In the genomic region with DNA sequence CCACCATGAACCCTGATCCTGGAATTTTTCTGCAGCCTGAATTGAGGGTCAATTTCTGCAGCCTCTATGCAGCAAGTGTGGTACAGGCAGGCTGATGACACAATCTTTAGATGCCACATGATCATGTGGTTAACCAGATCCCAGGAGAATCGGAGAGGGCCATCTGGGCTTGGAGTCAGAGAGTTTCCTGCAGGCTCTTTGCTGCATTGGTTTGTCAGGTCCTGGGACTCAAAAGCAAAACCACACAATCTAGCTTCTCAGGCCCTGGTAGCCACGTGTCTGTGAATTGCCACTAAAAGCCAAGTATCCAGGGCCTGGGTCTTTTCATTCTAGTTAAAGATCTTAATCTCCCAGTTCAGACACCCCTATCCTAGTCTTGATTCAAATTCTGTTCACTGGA, we compare ENCODE assay signal across 11 cellular contexts.
DNase-seq lines count a peak whose midpoint lies in the region; ATAC-seq and TF ChIP-seq lines count a peak whose summit lies in the region.
"Had no signal": no experiment of that assay in that cellular context is flagged by ENCODE, and none has a peak within 500 bp of the region (broad histone marks: within the 10 kb centered on the region; RNA-seq: fewer than 3 reads in every experiment).

No MANE protein-coding gene starts in this region.

- in situ Hi-C loops in astrocyte of the cerebellum (cut with HindIII; ENCODE audit: low sequenced_read_pairs), result no loop called here

- H3K27ac Mint-ChIP-seq in activated T-cell treated with anti-CD3 and anti-CD28 coated beads, Interleukin-2, amount 50 U/mL, for 72 hours, result no peak overlapping the region

- no peak overlapping the region for H3K4me3 Mint-ChIP-seq in activated T-cell treated with anti-CD3 and anti-CD28 coated beads, Interleukin-2, amount 50 U/mL, for 72 hours

- H3K4me1 Mint-ChIP-seq in activated T-cell treated with anti-CD3 and anti-CD28 coated beads, Interleukin-2, amount 50 U/mL, for 72 hours (ENCODE audit: low read depth), result peaks cover 21% of the 10 kb centered on the region

- TF ChIP-seq CTCF in HL-60 (IDR thresholded peaks at IDR 0.05; ENCODE audit: insufficient read depth, low read length) (no peak), astrocyte of the cerebellum (IDR thresholded peaks at IDR 0.05; ENCODE audit: low read depth, low read length, missing control alignments) (no peak)

- no peaks in the 10 kb centered on the region for H3K9me3 Mint-ChIP-seq in activated T-cell treated with anti-CD3 and anti-CD28 coated beads, Interleukin-2, amount 50 U/mL, for 72 hours

- no peaks in the 10 kb centered on the region for H3K27me3 ChIP-seq in HL-60 (ENCODE audit: insufficient read depth, poor library complexity, severe bottlenecking)
- H3K27me3 ChIP-seq: tibial nerve had no signal

- no peak overlapping the region for H3K27ac ChIP-seq in HL-60 (replicated peaks)

- no peak for ATAC-seq in activated T-cell treated with anti-CD3 and anti-CD28 coated beads, Interleukin-2, amount 50 U/mL, for 72 hours (replicated peaks in 1 of 2)
- no peak for ATAC-seq in HG02870 (IDR thresholded peaks at IDR 0.05; ENCODE audit: unreplicated experiment)
- ATAC-seq: GM12878 had no signal

- H3K36me3 Mint-ChIP-seq in activated T-cell treated with anti-CD3 and anti-CD28 coated beads, Interleukin-2, amount 50 U/mL, for 72 hours (ENCODE audit: insufficient read depth in 2 of 2), result no peaks in the 10 kb centered on the region

- peak; percentile 12 to 75 for DNase-seq in HL-60 (ENCODE audit: low read depth in 1 of 2, low spot score in 1 of 2)
- peak; percentile 68 to 87 for DNase-seq in NCI-H524 (lab: John Stamatoyannopoulos, UW)
- DNase-seq in astrocyte of the cerebellum (ENCODE audit: low read depth), result peak; percentile 38
- peak; percentile 60 for DNase-seq in renal cortical epithelial cell (ENCODE audit: low read depth)
- no peak for DNase-seq in activated T-cell treated with anti-CD3 and anti-CD28 coated beads, Interleukin-2, amount 50 U/mL, for 72 hours
- DNase-seq in NCI-H1105 treated with DMSO at 0.1 percent for 48 hours (lab: John Stamatoyannopoulos, UW), result no peak
- DNase-seq: activated CD4-positive, alpha-beta T cell treated with anti-CD3 and anti-CD28 coated beads for 48 hours; NCI-H748 treated with DMSO at 0.1 percent for 48 hours had no signal

- H3K27me3 Mint-ChIP-seq in activated T-cell treated with anti-CD3 and anti-CD28 coated beads, Interleukin-2, amount 50 U/mL, for 72 hours (ENCODE audit: low read depth), result no peaks in the 10 kb centered on the region

- H3K4me3 ChIP-seq in HL-60 (replicated peaks; ENCODE audit: insufficient read depth, low read length) (no peak overlapping the region), astrocyte of the cerebellum (ENCODE audit: low read depth, low read length) (no peak overlapping the region)
- H3K4me3 ChIP-seq: GM12878, tibial nerve had no signal

Comparison
In these comparisons a context has a peak if more than half of its experiments do, and no peak if none do; other contexts are left out.
1. DNase-seq: peak in HL-60 (2 of 2), NCI-H524 (2 of 2), astrocyte of the cerebellum (single experiment) and renal cortical epithelial cell (single experiment); none in activated T-cell treated with anti-CD3 and anti-CD28 coated beads, Interleukin-2, amount 50 U/mL, for 72 hours (0 of 2) and NCI-H1105 treated with DMSO at 0.1 percent for 48 hours (single experiment).